8 cellular contexts compared by ENCODE assay signal in genomic region chr6:42547407-42548329, GRCh38. TPM values are rescaled to one million over a fixed set of nuclear protein-coding genes. Genes with fewer than 3 reads are reported as not detected.
DNase-seq lines count a peak whose midpoint lies in the region; ATAC-seq and TF ChIP-seq lines count a peak whose summit lies in the region.

No MANE protein-coding gene starts in this region.

- H3K79me2 ChIP-seq in DND-41 (ENCODE audit: insufficient read depth, low read length), result no peaks in the 10 kb centered on the region

- no peaks in the 10 kb centered on the region for H3K27me3 ChIP-seq in DND-41 (ENCODE audit: insufficient read depth, low read length, poor library complexity)
- no peaks in the 10 kb centered on the region for H3K27me3 ChIP-seq in H7 (ENCODE audit: control insufficient read depth, insufficient read depth, low read length)
- no peaks in the 10 kb centered on the region for H3K27me3 ChIP-seq in thoracic aorta (replicated peaks; ENCODE audit: insufficient read depth)

- H3K36me3 Mint-ChIP-seq in activated naive CD8-positive, alpha-beta T cell, result no peaks in the 10 kb centered on the region
- H3K36me3 Mint-ChIP-seq in osteocyte (ENCODE audit: unreplicated experiment), result no peaks in the 10 kb centered on the region

- H3K27ac ChIP-seq in DND-41 (ENCODE audit: low read length) (no peak overlapping the region), thoracic aorta (peak overlapping the region in 1 of 2 donors; percentile 33)

- H3K9me3 ChIP-seq in DND-41 (ENCODE audit: insufficient read depth, low read length, severe bottlenecking), result no peaks in the 10 kb centered on the region
- no peaks in the 10 kb centered on the region for H3K9me3 ChIP-seq in thoracic aorta

- H3K4me1 ChIP-seq in DND-41 (ENCODE audit: insufficient read depth, low read length) (peaks cover 13% of the 10 kb centered on the region), thoracic aorta (ENCODE audit: control insufficient read depth in 1 of 2, low read depth in 2 of 2) (peaks cover 3 to 5% of the 10 kb centered on the region in 2 donors)

- H3K27ac Mint-ChIP-seq in activated naive CD8-positive, alpha-beta T cell, result no peak overlapping the region
- peak overlapping the region; percentile 79 for H3K27ac Mint-ChIP-seq in osteocyte (ENCODE audit: unreplicated experiment)

- H3K9ac ChIP-seq in DND-41 (ENCODE audit: low read depth, low read length), result peak overlapping the region; percentile 45

- no peaks in the 10 kb centered on the region for H3K36me3 ChIP-seq in DND-41 (ENCODE audit: insufficient read depth, low read length)
- H3K36me3 ChIP-seq in H7 (replicated peaks; ENCODE audit: control insufficient read depth, insufficient read depth, low read length), result no peaks in the 10 kb centered on the region
- H3K36me3 ChIP-seq in thoracic aorta, result no peaks in the 10 kb centered on the region

- ATAC-seq in DND-41 (ENCODE audit: insufficient read depth, low read depth) (peak; percentile 100), SK-N-SH treated with all-trans-retinoic acid at 6 μM for 48 hours (peak; percentile 100), Right ventricle myocardium inferior (peak; percentile 99), thoracic aorta (ENCODE audit: insufficient number of reproducible peaks, low FRiP score, low read depth) (peak; percentile 85)

- no peaks in the 10 kb centered on the region for H4K20me1 ChIP-seq in DND-41 (ENCODE audit: insufficient read depth, low read length)

- DNase-seq in DND-41 (peak; percentile 84), H7 (peak; percentile 94), NAMALWA (ENCODE audit: low spot score) (peak; percentile 88), Right ventricle myocardium inferior (ENCODE audit: missing footprints) (peak; percentile 94), osteocyte (ENCODE audit: extremely low spot score, unreplicated experiment) (peak; percentile 95), thoracic aorta (ENCODE audit: low spot score) (peak; percentile 46)

- peak overlapping the region; percentile 66 for H3K4me3 Mint-ChIP-seq in activated naive CD8-positive, alpha-beta T cell
- peak overlapping the region; percentile 81 for H3K4me3 Mint-ChIP-seq in osteocyte (ENCODE audit: unreplicated experiment)

- peaks cover 6% of the 10 kb centered on the region for H3K27me3 Mint-ChIP-seq in activated naive CD8-positive, alpha-beta T cell
- H3K27me3 Mint-ChIP-seq in osteocyte (ENCODE audit: unreplicated experiment), result no peaks in the 10 kb centered on the region

- peak overlapping the region; percentile 71 for H3K4me2 ChIP-seq in DND-41 (ENCODE audit: insufficient read depth, low read length)

- peak; percentile 99 for TF ChIP-seq CTCF in DND-41 (IDR thresholded peaks at IDR 0.05; ENCODE audit: borderline replicate concordance, extremely low read depth, low read length, poor library complexity, severe bottlenecking)
- TF ChIP-seq CTCF in osteocyte (IDR thresholded peaks at IDR 0.05), result peak; percentile 99
- peak; percentile 96 for TF ChIP-seq CTCF in thoracic aorta (IDR thresholded peaks at IDR 0.05)

- H3K4me1 Mint-ChIP-seq in activated naive CD8-positive, alpha-beta T cell (ENCODE audit: low read depth), result peaks cover 10% of the 10 kb centered on the region
- H3K4me1 Mint-ChIP-seq in osteocyte (ENCODE audit: unreplicated experiment), result peaks cover 11% of the 10 kb centered on the region

- intact Hi-C loops in Right ventricle myocardium inferior (cut with DNase I), result loop anchor here (2.0 to 5.0 kb wide), 2 partner anchors 287 to 330 kb away; partner anchors contain the start of gene MRPS10

- H3K9me3 Mint-ChIP-seq in activated naive CD8-positive, alpha-beta T cell (ENCODE audit: low read depth), result no peaks in the 10 kb centered on the region
- H3K9me3 Mint-ChIP-seq in osteocyte (ENCODE audit: unreplicated experiment), result no peaks in the 10 kb centered on the region

- peak overlapping the region; percentile 11 to 60; a peak in 3 of 4 replicates for H3K4me3 ChIP-seq in DND-41 (ENCODE audit: low read depth in 1 of 2, low read length in 2 of 2)
- peak overlapping the region; percentile 29 for H3K4me3 ChIP-seq in H7 (ENCODE audit: insufficient read depth, low read depth, low read length)
- H3K4me3 ChIP-seq in thoracic aorta, result peak overlapping the region; percentile 76

- peak overlapping the region; percentile 78 for H2AFZ ChIP-seq in DND-41 (ENCODE audit: low read depth, low read length)

TF ChIP-seq in SK-N-SH treated with all-trans-retinoic acid at 6 μM for 48 hours, 23 proteins besides CTCF, POLR2A, EP300 and RAD21 (continues in another document):
- TF ChIP-seq PPARA (CRISPR knock-in tag; IDR thresholded peaks at IDR 0.05; ENCODE audit: borderline replicate concordance), result no peak
- TF ChIP-seq ZFP3 (CRISPR knock-in tag; IDR thresholded peaks at IDR 0.05), result no peak
- TF ChIP-seq, protein P1, sequence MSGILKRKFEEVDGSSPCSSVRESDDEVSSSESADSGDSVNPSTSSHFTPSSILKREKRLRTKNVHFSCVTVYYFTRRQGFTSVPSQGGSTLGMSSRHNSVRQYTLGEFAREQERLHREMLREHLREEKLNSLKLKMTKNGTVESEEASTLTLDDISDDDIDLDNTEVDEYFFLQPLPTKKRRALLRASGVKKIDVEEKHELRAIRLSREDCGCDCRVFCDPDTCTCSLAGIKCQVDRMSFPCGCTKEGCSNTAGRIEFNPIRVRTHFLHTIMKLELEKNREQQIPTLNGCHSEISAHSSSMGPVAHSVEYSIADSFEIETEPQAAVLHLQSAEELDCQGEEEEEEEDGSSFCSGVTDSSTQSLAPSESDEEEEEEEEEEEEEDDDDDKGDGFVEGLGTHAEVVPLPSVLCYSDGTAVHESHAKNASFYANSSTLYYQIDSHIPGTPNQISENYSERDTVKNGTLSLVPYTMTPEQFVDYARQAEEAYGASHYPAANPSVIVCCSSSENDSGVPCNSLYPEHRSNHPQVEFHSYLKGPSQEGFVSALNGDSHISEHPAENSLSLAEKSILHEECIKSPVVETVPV (CRISPR knock-in tag; IDR thresholded peaks at IDR 0.05), result no peak
- TF ChIP-seq ZC3H10 (CRISPR knock-in tag; IDR thresholded peaks at IDR 0.05), result no peak
- TF ChIP-seq TCF4 (CRISPR knock-in tag; IDR thresholded peaks at IDR 0.05; ENCODE audit: borderline replicate concordance), result no peak
- TF ChIP-seq ZNF70 (CRISPR knock-in tag; IDR thresholded peaks at IDR 0.05), result no peak
- TF ChIP-seq RARB (CRISPR knock-in tag; IDR thresholded peaks at IDR 0.05), result no peak
- TF ChIP-seq, protein P2, sequence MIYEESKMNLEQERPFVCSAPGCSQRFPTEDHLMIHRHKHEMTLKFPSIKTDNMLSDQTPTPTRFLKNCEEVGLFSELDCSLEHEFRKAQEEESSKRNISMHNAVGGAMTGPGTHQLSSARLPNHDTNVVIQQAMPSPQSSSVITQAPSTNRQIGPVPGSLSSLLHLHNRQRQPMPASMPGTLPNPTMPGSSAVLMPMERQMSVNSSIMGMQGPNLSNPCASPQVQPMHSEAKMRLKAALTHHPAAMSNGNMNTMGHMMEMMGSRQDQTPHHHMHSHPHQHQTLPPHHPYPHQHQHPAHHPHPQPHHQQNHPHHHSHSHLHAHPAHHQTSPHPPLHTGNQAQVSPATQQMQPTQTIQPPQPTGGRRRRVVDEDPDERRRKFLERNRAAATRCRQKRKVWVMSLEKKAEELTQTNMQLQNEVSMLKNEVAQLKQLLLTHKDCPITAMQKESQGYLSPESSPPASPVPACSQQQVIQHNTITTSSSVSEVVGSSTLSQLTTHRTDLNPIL (CRISPR knock-in tag; IDR thresholded peaks at IDR 0.05; ENCODE audit: low read depth), result no peak
- TF ChIP-seq ZNF8 (CRISPR knock-in tag; IDR thresholded peaks at IDR 0.05), result no peak
- TF ChIP-seq SNAI2 (CRISPR knock-in tag; IDR thresholded peaks at IDR 0.05), result no peak
- no peak for TF ChIP-seq OSR1 (CRISPR knock-in tag; IDR thresholded peaks at IDR 0.05)
- TF ChIP-seq, protein P3, sequence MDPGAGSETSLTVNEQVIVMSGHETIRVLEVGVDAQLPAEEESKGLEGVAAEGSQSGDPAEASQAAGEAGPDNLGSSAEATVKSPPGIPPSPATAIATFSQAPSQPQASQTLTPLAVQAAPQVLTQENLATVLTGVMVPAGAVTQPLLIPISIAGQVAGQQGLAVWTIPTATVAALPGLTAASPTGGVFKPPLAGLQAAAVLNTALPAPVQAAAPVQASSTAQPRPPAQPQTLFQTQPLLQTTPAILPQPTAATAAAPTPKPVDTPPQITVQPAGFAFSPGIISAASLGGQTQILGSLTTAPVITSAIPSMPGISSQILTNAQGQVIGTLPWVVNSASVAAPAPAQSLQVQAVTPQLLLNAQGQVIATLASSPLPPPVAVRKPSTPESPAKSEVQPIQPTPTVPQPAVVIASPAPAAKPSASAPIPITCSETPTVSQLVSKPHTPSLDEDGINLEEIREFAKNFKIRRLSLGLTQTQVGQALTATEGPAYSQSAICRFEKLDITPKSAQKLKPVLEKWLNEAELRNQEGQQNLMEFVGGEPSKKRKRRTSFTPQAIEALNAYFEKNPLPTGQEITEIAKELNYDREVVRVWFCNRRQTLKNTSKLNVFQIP (CRISPR knock-in tag; IDR thresholded peaks at IDR 0.05; ENCODE audit: borderline replicate concordance, low read depth), result no peak
- no peak for TF ChIP-seq ISL1 (CRISPR knock-in tag; IDR thresholded peaks at IDR 0.05)
- TF ChIP-seq BACH2 (CRISPR knock-in tag; IDR thresholded peaks at IDR 0.05; ENCODE audit: borderline replicate concordance), result no peak
- TF ChIP-seq TOX (CRISPR knock-in tag; IDR thresholded peaks at IDR 0.05; ENCODE audit: borderline replicate concordance), result no peak

RNA-seq across cellular contexts. Expression of gene UBR2, which starts 16.2 kb away (rescaled TPM):
- total RNA-seq in H7 (2014; rRNA removed; shearing (Covaris generic)), result 13.1 and 18.7 TPM in 2 replicates
- total RNA-seq in Right ventricle myocardium inferior (31.3 TPM), osteocyte (29.3 and 32.8 TPM in 2 replicates), thoracic aorta (10 to 100 TPM; 25.9 to 38.7 TPM)
